Comparison of ENCODE assay signal across 19 cellular contexts in genomic region chr20:55456316-55456940, GRCh38.
DNase-seq lines count a peak whose midpoint lies in the region; ATAC-seq and TF ChIP-seq lines count a peak whose summit lies in the region.
"Had no signal": no experiment of that assay in that cellular context is flagged by ENCODE, and none has a peak within 500 bp of the region (broad histone marks: within the 10 kb centered on the region; RNA-seq: fewer than 3 reads in every experiment).

No MANE protein-coding gene starts in this region.

- H3K9me3 ChIP-seq in GM23248 (ENCODE audit: low read depth) = no peaks in the 10 kb centered on the region
- H3K9me3 ChIP-seq: BE2C had no signal

- no peaks in the 10 kb centered on the region for H3K36me3 ChIP-seq in GM23248 (ENCODE audit: low read depth)
- H3K36me3 ChIP-seq: BE2C had no signal

- H3F3A ChIP-seq in GM23248 (ENCODE audit: insufficient read depth) = no peaks in the 10 kb centered on the region

- no peaks in the 10 kb centered on the region for H3K4me1 ChIP-seq in GM23248 (ENCODE audit: insufficient read depth)
- H3K4me1 ChIP-seq: BE2C had no signal

- H3K27ac ChIP-seq in RWPE1 = no peak overlapping the region
- H3K27ac ChIP-seq in GM23248 = no peak overlapping the region
- H3K27ac ChIP-seq: KMS-11 had no signal

- H3K27me3 ChIP-seq in GM23248 (replicated peaks; ENCODE audit: insufficient read depth) = no peaks in the 10 kb centered on the region
- H3K27me3 ChIP-seq: BE2C had no signal

- POLR2A ChIA-PET in RWPE1 (lab: Yijun Ruan, JAX; ENCODE audit: low non-redundant PET) = no interaction called here
- POLR2A ChIA-PET in naive thymus-derived CD8-positive, alpha-beta T cell (lab: Charles Lee) = no interaction called here

- peak; percentile 59 for ATAC-seq in omental fat pad (ENCODE audit: low FRiP score)
- ATAC-seq in naive thymus-derived CD8-positive, alpha-beta T cell = no peak
- ATAC-seq: HepG2 had no signal

- H3K9me3 Mint-ChIP-seq in naive thymus-derived CD8-positive, alpha-beta T cell = peaks cover 0 to 7% (median 0%) of the 10 kb centered on the region in 9 donors

- H3K9me2 ChIP-seq in GM23248 (ENCODE audit: insufficient read depth) = no peaks in the 10 kb centered on the region

- no peak overlapping the region for H3K27ac Mint-ChIP-seq in naive thymus-derived CD8-positive, alpha-beta T cell
- H3K27ac Mint-ChIP-seq: CD4-positive, CD25-positive, alpha-beta regulatory T cell had no signal

- in situ Hi-C loops in GM23248 (cut with MboI) = no loop called here

- DNase-seq in HPDE6-E6E7 (ENCODE audit: extremely low spot score) = peak; percentile 13
- peak; percentile 55 for DNase-seq in RWPE1 (ENCODE audit: low spot score)
- peak; percentile 54 for DNase-seq in epithelial cell of proximal tubule (ENCODE audit: low read depth)
- no peak for DNase-seq in omental fat pad (ENCODE audit: low spot score)
- no peak for DNase-seq in GM23248
- DNase-seq in naive thymus-derived CD8-positive, alpha-beta T cell = no peak
- no peak for DNase-seq in NCI-H2107 (lab: John Stamatoyannopoulos, UW)
- DNase-seq: BE2C; CD4-positive, CD25-positive, alpha-beta regulatory T cell; COR-L47; GDM1; NCI-H1436 treated with DMSO at 0.1 percent for 48 hours; NCI-H2029; NCI-H2171 treated with DMSO at 0.1 percent for 48 hours; NCI-H446 treated with DMSO at 0.1 percent for 48 hours; NCI-H69; SIG-M5 had no signal

- no peaks in the 10 kb centered on the region for H3K4me1 Mint-ChIP-seq in naive thymus-derived CD8-positive, alpha-beta T cell
- H3K4me1 Mint-ChIP-seq: CD4-positive, CD25-positive, alpha-beta regulatory T cell had no signal

- H3K4me3 ChIP-seq in epithelial cell of proximal tubule (ENCODE audit: low read depth, low read length) (no peak overlapping the region), GM23248 (no peak overlapping the region)

- WGBS in GM23248 (ENCODE audit: low coverage in 1 of 2, low lambda C conversion rate in 2 of 2, missing lambda C conversion rate in 2 of 2), 2 experiments = 26 to 42% methylated on average over 1 of the region's 1 CpG

- H4K20me1 ChIP-seq in GM23248 (ENCODE audit: insufficient read depth) = no peaks in the 10 kb centered on the region

- H3K27me3 Mint-ChIP-seq in naive thymus-derived CD8-positive, alpha-beta T cell = no peaks in the 10 kb centered on the region
- H3K27me3 Mint-ChIP-seq: CD4-positive, CD25-positive, alpha-beta regulatory T cell had no signal

- CTCF ChIA-PET in RWPE1 (lab: Yijun Ruan, JAX) = no interaction called here

- H2AFZ ChIP-seq in GM23248 = no peak overlapping the region

- TF ChIP-seq CTCF in RWPE1 (conservative IDR thresholded peaks at IDR 0.05; ENCODE audit: low read depth) (no peak), epithelial cell of proximal tubule (conservative IDR thresholded peaks at IDR 0.05; ENCODE audit: low read depth, low read length) (no peak), omental fat pad (IDR thresholded peaks at IDR 0.05) (no peak)

- no peaks in the 10 kb centered on the region for H3K79me2 ChIP-seq in GM23248 (ENCODE audit: insufficient read depth)

- H3K9ac ChIP-seq in GM23248 = no peak overlapping the region
- H3K9ac ChIP-seq: KMS-11 had no signal

- H3K4me2 ChIP-seq in GM23248 (ENCODE audit: unreplicated experiment) = no peak overlapping the region
- H3K4me2 ChIP-seq: KMS-11 had no signal

- no peak overlapping the region for H3K4me3 Mint-ChIP-seq in naive thymus-derived CD8-positive, alpha-beta T cell
- H3K4me3 Mint-ChIP-seq: CD4-positive, CD25-positive, alpha-beta regulatory T cell had no signal

- H3K36me3 Mint-ChIP-seq in naive thymus-derived CD8-positive, alpha-beta T cell = no peaks in the 10 kb centered on the region
- H3K36me3 Mint-ChIP-seq: CD4-positive, CD25-positive, alpha-beta regulatory T cell had no signal

Comparison
In these comparisons a context has a peak if more than half of its experiments do, and no peak if none do; other contexts are left out.
1. DNase-seq: peak in HPDE6-E6E7 (single experiment), RWPE1 (single experiment) and epithelial cell of proximal tubule (single experiment); none in omental fat pad (single experiment), GM23248 (single experiment), naive thymus-derived CD8-positive, alpha-beta T cell (0 of 10) and NCI-H2107 (single experiment).